ENCODE assay signal across 1 cellular context in genomic region chr17:8861482-8862181, GRCh38.
TF ChIP-seq lines count a peak whose summit lies in the region.

No MANE protein-coding gene starts in this region.

TF ChIP-seq in GM23338, 12 proteins besides CTCF, POLR2A, EP300 and RAD21 (continued from another document):
- TF ChIP-seq ETS1 (IDR thresholded peaks at IDR 0.05) (no peak), REST (IDR thresholded peaks at IDR 0.05; ENCODE audit: unreplicated experiment) (no peak), NANOG (IDR thresholded peaks at IDR 0.05; ENCODE audit: borderline replicate concordance) (no peak), CREB1 (CRISPR knock-in tag; IDR thresholded peaks at IDR 0.05; ENCODE audit: low read depth) (no peak), ZNF114 (CRISPR knock-in tag; IDR thresholded peaks at IDR 0.05) (no peak), EZH2phosphoT487 (IDR thresholded peaks at IDR 0.05; ENCODE audit: unreplicated experiment) (no peak), JUNB (IDR thresholded peaks at IDR 0.05; ENCODE audit: unreplicated experiment) (no peak)
